In genomic region chr1:212607924-212608208, GRCh38 we compare ENCODE assay signal across 8 cellular contexts. TPM values are rescaled to one million over a fixed set of nuclear protein-coding genes. Genes with fewer than 3 reads are reported as not detected.
A peak's percentile ranks its signal among the peaks of the same experiment; 100 is the strongest.
DNase-seq lines count a peak whose midpoint lies in the region; ATAC-seq and TF ChIP-seq lines count a peak whose summit lies in the region.

No MANE protein-coding gene starts in this region.

- H3K9me3 Mint-ChIP-seq in Calu3 (ENCODE audit: low read depth, unreplicated experiment) = no peaks in the 10 kb centered on the region

- CTCF ChIA-PET in Calu3 (lab: Charles Lee) (interaction anchor here (0.6 to 2.4 kb wide), 6 partner anchors 11 to 572 kb away, joined by 3 to 34 read pairs (median 7); partner anchors contain the start of genes DTL and INTS7), PC-9 (lab: Charles Lee) (interaction anchor here (0.6 to 1.4 kb wide), 2 partner anchors 11 to 1742 kb away, joined by 3 to 4 read pairs; no protein-coding TSS in a partner anchor)

- H2AK5ac ChIP-seq in neuronal stem cell (ENCODE audit: low read depth, low read length) = no peak overlapping the region

- peak overlapping the region; percentile 82 for H3K4me3 Mint-ChIP-seq in Calu3 (ENCODE audit: low read depth, unreplicated experiment)

- H3K9me2 ChIP-seq in PC-9 (ENCODE audit: insufficient read depth) = no peaks in the 10 kb centered on the region

- TF ChIP-seq CTCF in Calu3 (IDR thresholded peaks at IDR 0.05; ENCODE audit: unreplicated experiment) = no peak
- TF ChIP-seq CTCF in PC-9 (conservative IDR thresholded peaks at IDR 0.05) = no peak
- TF ChIP-seq CTCF in epithelial cell of proximal tubule (conservative IDR thresholded peaks at IDR 0.05; ENCODE audit: low read depth, low read length) = no peak

- peak overlapping the region; percentile 61 for H2AFZ ChIP-seq in PC-9
- peak overlapping the region; percentile 83 for H2AFZ ChIP-seq in neuronal stem cell (ENCODE audit: low read length)

- 0 out of 2 replicates have a peak, but pooled peaks cover 4% of the 10 kb centered on the region for H3F3A ChIP-seq in PC-9 (ENCODE audit: insufficient read depth, low read depth)

- peak overlapping the region; percentile 95 for H3K27ac Mint-ChIP-seq in Calu3 (ENCODE audit: unreplicated experiment)

- H2BK120ac ChIP-seq in neuronal stem cell (ENCODE audit: low read depth, low read length) = no peak overlapping the region

- H3K27ac ChIP-seq in PC-9 = no peak overlapping the region
- H3K27ac ChIP-seq in neuronal stem cell (replicated peaks; ENCODE audit: low read length) = no peak overlapping the region

- peaks cover 14% of the 10 kb centered on the region; the same call in 1 of the 2 replicates for H4K20me1 ChIP-seq in PC-9 (ENCODE audit: insufficient read depth)

- H3K4me1 ChIP-seq in PC-9 (replicated peaks; ENCODE audit: insufficient read depth) = peaks cover 28% of the 10 kb centered on the region
- peaks cover 26 to 29% of the 10 kb centered on the region in 2 donors for H3K4me1 ChIP-seq in neuronal stem cell (ENCODE audit: control insufficient read depth in 2 of 2, insufficient read depth in 1 of 2, low read depth in 1 of 2, low read length in 2 of 2)

- H3K36me3 ChIP-seq in PC-9 (ENCODE audit: low read depth) (no peaks in the 10 kb centered on the region), neuronal stem cell (replicated peaks in 1 of 2; ENCODE audit: control insufficient read depth in 2 of 2, insufficient read depth in 2 of 2, low read length in 2 of 2) (no peaks in the 10 kb centered on the region)

- H3K9ac ChIP-seq in neuronal stem cell (ENCODE audit: low read depth, low read length, poor library complexity) = peak overlapping the region; percentile 81

- POLR2A ChIA-PET in PC-9 (lab: Charles Lee; ENCODE audit: unreplicated experiment) = interaction anchor here (0.5 to 1.0 kb wide), 13 partner anchors 48 to 572 kb away, joined by 3 to 42 read pairs (median 8); partner anchors contain the start of gene FLVCR1

- H3K18ac ChIP-seq in neuronal stem cell (ENCODE audit: low read length) = peak overlapping the region; percentile 87

- H4K8ac ChIP-seq in neuronal stem cell (ENCODE audit: low read depth, low read length) = no peak overlapping the region

- no peaks in the 10 kb centered on the region for H3K79me1 ChIP-seq in neuronal stem cell (ENCODE audit: low read depth, low read length)

- H3K27me3 Mint-ChIP-seq in Calu3 (ENCODE audit: unreplicated experiment) = peaks cover 70% of the 10 kb centered on the region

- H3K36me3 Mint-ChIP-seq in Calu3 (ENCODE audit: insufficient read depth, unreplicated experiment) = peaks cover 47% of the 10 kb centered on the region

- H3K79me2 ChIP-seq in PC-9 (ENCODE audit: low read depth) = no peaks in the 10 kb centered on the region

- no peak for DNase-seq in Calu3
- DNase-seq in PC-9 = no peak
- DNase-seq in epithelial cell of proximal tubule (ENCODE audit: low read depth) = no peak
- DNase-seq in neuronal stem cell (ENCODE audit: low spot score) = no peak
- no peak for DNase-seq in DMS79 treated with DMSO at 0.1 percent for 48 hours (lab: John Stamatoyannopoulos, UW)
- no peak for DNase-seq in T-helper 9 cell
- no peak for DNase-seq in NOMO-1 treated with DMSO at 0.1 percent for 48 hours (lab: John Stamatoyannopoulos, UW; ENCODE audit: unreplicated experiment)

- peak overlapping the region; percentile 22 for H3K14ac ChIP-seq in neuronal stem cell (ENCODE audit: low read length)

- H3K23ac ChIP-seq in neuronal stem cell (ENCODE audit: low read depth, low read length, poor library complexity) = no peak overlapping the region

- H2BK12ac ChIP-seq in neuronal stem cell (ENCODE audit: low read length) = no peak overlapping the region

- no TSS peak for BruUV-seq in Calu3 (replicated peaks; lab: Mats Ljungman, UMichigan)
- TSS peak; percentile 58 for BruUV-seq in PC-9 (replicated peaks; lab: Mats Ljungman, UMichigan)

- H3K4me3 ChIP-seq in PC-9 (peak overlapping the region; percentile 96), epithelial cell of proximal tubule (ENCODE audit: low read depth, low read length) (peak overlapping the region; percentile 73), neuronal stem cell (ENCODE audit: low read length in 2 of 2) (peak overlapping the region; percentile 48 to 85)

- peaks cover 36% of the 10 kb centered on the region for H3K4me1 Mint-ChIP-seq in Calu3 (ENCODE audit: low read depth, unreplicated experiment)

- H3K4me2 ChIP-seq in PC-9 (peak overlapping the region; percentile 91), neuronal stem cell (ENCODE audit: insufficient read depth, low read length, poor library complexity, severe bottlenecking) (peak overlapping the region; percentile 94)

- no CpG with 5 or more reads among the region's 27 CpGs for WGBS in neuronal stem cell (ENCODE audit: extremely low coverage in 2 of 2, insufficient read length in 2 of 2, insufficient replicate concordance in 1 of 2), 2 donors

- intact Hi-C loops in Calu3 (cut with micrococcal nuclease; ENCODE audit: unreplicated experiment) = no loop called here
- intact Hi-C loops in PC-9 (cut with micrococcal nuclease; ENCODE audit: unreplicated experiment) = loop anchor here (1.0 to 2.0 kb wide), 7 partner anchors 12 to 175 kb away; no protein-coding TSS in a partner anchor

- no peak overlapping the region for H3K4ac ChIP-seq in neuronal stem cell (ENCODE audit: low read length)

- peaks cover 57% of the 10 kb centered on the region for H3K27me3 ChIP-seq in PC-9 (ENCODE audit: insufficient read depth, low read depth)
- peaks cover 6 to 52% (median 21%) of the 10 kb centered on the region in 3 experiments for H3K27me3 ChIP-seq in neuronal stem cell (ENCODE audit: control insufficient read depth in 3 of 3, insufficient read depth in 3 of 3, low read depth in 1 of 3, low read length in 3 of 3)

- ATAC-seq in GM21786 (IDR thresholded peaks at IDR 0.05; ENCODE audit: unreplicated experiment) = peak; percentile 10

- no peak overlapping the region for H4K91ac ChIP-seq in neuronal stem cell (ENCODE audit: low read depth, low read length, poor library complexity)

- peak overlapping the region; percentile 1 for H2BK15ac ChIP-seq in neuronal stem cell (ENCODE audit: low read length)

- H3K9me3 ChIP-seq in PC-9 (ENCODE audit: insufficient read depth, low read depth) (no peaks in the 10 kb centered on the region), neuronal stem cell (replicated peaks in 1 of 2; ENCODE audit: control insufficient read depth in 2 of 2, insufficient read depth in 1 of 2, low read depth in 1 of 2, low read length in 2 of 2) (no peaks in the 10 kb centered on the region)

- no peak overlapping the region for H2BK5ac ChIP-seq in neuronal stem cell (ENCODE audit: low read length)

RNA-seq across cellular contexts. Expression of gene ATF3, which starts 0.7 kb away (rescaled TPM):
- total RNA-seq in Calu3 (2022) = 11.1 and 13.0 TPM in 2 replicates
- total RNA-seq in PC-9 (2021) = 10.2 and 10.8 TPM in 2 replicates
- 10.1 and 18.9 TPM in 2 replicates for total RNA-seq in epithelial cell of proximal tubule
- 12.5 TPM for polyA plus RNA-seq in neuronal stem cell (2013, experiment 1 of 2)
- 11.3 TPM for polyA plus RNA-seq in neuronal stem cell (2013, experiment 2 of 2)
